In the genomic region with DNA sequence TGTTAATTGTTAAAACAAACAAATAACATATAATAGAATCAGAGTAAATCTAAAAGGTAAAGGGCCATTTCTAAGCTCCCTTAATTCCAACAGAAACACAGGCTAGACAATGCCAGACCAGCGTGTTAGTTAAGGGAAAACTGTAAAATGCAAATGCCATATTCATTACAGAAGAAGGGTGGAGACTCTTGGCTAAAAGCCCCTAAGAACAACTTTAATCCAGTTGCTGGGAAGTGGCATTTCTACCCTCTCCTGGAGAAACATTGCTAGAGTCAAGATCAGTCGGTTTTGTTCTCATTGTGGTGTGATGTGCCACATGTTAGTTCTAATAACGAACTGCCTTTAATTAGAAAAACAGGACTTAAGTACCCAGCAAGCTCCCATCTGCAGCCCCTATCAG, we compare ENCODE assay signal across 17 cellular contexts.
"Had no signal": no experiment of that assay in that cellular context is flagged by ENCODE, and none has a peak within 500 bp of the region (broad histone marks: within the 10 kb centered on the region; RNA-seq: fewer than 3 reads in every experiment).

No MANE protein-coding gene starts in this region.

- H3K36me3 ChIP-seq: adrenal gland, gastrocnemius medialis had no signal

- H3K9me2 ChIP-seq: SK-N-SH had no signal

- ATAC-seq: activated CD8-positive, alpha-beta T cell treated with anti-CD3 and anti-CD28 coated beads, Interleukin-2, amount 10 ng/mL, durations not matched to agents 7 days and 5 days; gastrocnemius medialis; left ventricle myocardium superior; stimulated activated naive B cell treated with anti-CD40 and anti-IgM and Interleukin-4, amounts not matched to agents 10 μg/mL and 1 μg/mL and 100 μg/mL, for 72 hours had no signal

- H3K27me3 ChIP-seq: adrenal gland, gastrocnemius medialis, heart right ventricle had no signal

- H3K4me1 ChIP-seq: adrenal gland, gastrocnemius medialis, heart right ventricle had no signal

- H3K4me2 ChIP-seq: SK-N-SH had no signal

- DNase-seq: activated CD4-positive, alpha-beta T cell treated with anti-CD3 and anti-CD28 coated beads for 48 hours; activated CD8-positive, alpha-beta T cell treated with anti-CD3 and anti-CD28 coated beads, Interleukin-2, amount 10 ng/mL, durations not matched to agents 7 days and 5 days; activated naive CD4-positive, alpha-beta T cell treated with Interleukin-2 at 50 U/mL for 16 hours; adrenal gland; caudate nucleus; cortex of kidney; effector memory CD4-positive, alpha-beta T cell; erythroblast; gastrocnemius medialis; heart right ventricle; left ventricle myocardium superior; posterior cingulate gyrus; SK-N-SH; stimulated activated CD4-positive, alpha-beta T cell treated with anti-CD3 and anti-CD28 coated beads, Interleukin-1b, Interleukin-23, amount 100 ng/mL, for 48 hours; stimulated activated naive B cell treated with anti-CD40 and anti-IgM and Interleukin-4, amounts not matched to agents 10 μg/mL and 1 μg/mL and 100 μg/mL, for 72 hours; substantia nigra; T-helper 1 cell had no signal

- H3K9me3 ChIP-seq: adrenal gland, gastrocnemius medialis, heart right ventricle, SK-N-SH had no signal

- H3K27ac ChIP-seq: adrenal gland, gastrocnemius medialis had no signal

- H3K4me3 ChIP-seq: adrenal gland, gastrocnemius medialis, heart right ventricle had no signal
